Comparison of ENCODE assay signal across 20 cellular contexts in the genomic region with DNA sequence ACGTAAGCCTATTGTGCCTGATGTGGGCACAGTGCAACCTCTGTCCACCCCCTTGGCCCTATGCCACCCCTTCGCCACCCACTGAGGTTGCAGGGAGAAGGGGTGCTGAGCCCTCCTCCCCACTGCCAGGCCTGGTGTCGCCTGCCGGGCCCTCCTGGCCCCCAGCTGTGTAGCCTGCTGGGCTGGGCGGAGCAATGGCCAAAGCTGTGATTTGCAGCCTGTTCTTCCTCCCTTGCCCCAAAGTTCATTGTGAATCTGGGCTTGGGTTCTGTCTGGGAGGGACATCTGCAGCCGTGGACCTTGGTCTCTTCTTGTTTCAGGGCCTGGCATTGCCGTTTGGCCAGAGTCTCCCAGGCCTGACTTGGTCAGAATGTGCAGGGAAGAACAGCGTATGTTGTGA.
"Had no signal": no experiment of that assay in that cellular context is flagged by ENCODE, and none has a peak within 500 bp of the region (broad histone marks: within the 10 kb centered on the region; RNA-seq: fewer than 3 reads in every experiment).

No MANE protein-coding gene starts in this region.

- H3K9ac ChIP-seq: neural progenitor cell had no signal

- H3K79me2 ChIP-seq: hepatocyte had no signal

- H3K27me3 ChIP-seq: esophagus muscularis mucosa, hepatocyte, neural progenitor cell, upper lobe of right lung had no signal

- H3K27me3 Mint-ChIP-seq: progenitor cell of endocrine pancreas had no signal

- H3K9me3 Mint-ChIP-seq: activated CD4-positive, alpha-beta memory T cell treated with anti-CD3 and anti-CD28 coated beads, Interleukin-2, amount 10 ng/mL, durations not matched to agents 7 days and 5 days; activated naive CD4-positive, alpha-beta T cell treated with anti-CD3 and anti-CD28 coated beads, Interleukin-2, amount 10 ng/mL, durations not matched to agents 7 days and 5 days; activated T-cell treated with anti-CD3 and anti-CD28 coated beads, Interleukin-2, amount 50 U/mL, for 72 hours; neural progenitor cell had no signal

- H3K4me3 Mint-ChIP-seq: activated CD4-positive, alpha-beta memory T cell treated with anti-CD3 and anti-CD28 coated beads, Interleukin-2, amount 10 ng/mL, durations not matched to agents 7 days and 5 days; activated naive CD4-positive, alpha-beta T cell treated with anti-CD3 and anti-CD28 coated beads, Interleukin-2, amount 10 ng/mL, durations not matched to agents 7 days and 5 days; activated T-cell treated with anti-CD3 and anti-CD28 coated beads, Interleukin-2, amount 50 U/mL, for 72 hours; naive B cell; neural progenitor cell had no signal

- H3K4me3 ChIP-seq: coronary artery, esophagus muscularis mucosa, hepatocyte, neural progenitor cell, spleen, upper lobe of right lung had no signal

- H3K36me3 ChIP-seq: esophagus muscularis mucosa, neural progenitor cell, spleen, upper lobe of right lung had no signal

- H2AFZ ChIP-seq: hepatocyte, neural progenitor cell had no signal

- FAIRE-seq: frontal cortex had no signal

- DNase-seq: activated CD4-positive, alpha-beta memory T cell treated with anti-CD3 and anti-CD28 coated beads, Interleukin-2, amount 10 ng/mL, durations not matched to agents 7 days and 5 days; activated CD4-positive, alpha-beta T cell treated with anti-CD3 and anti-CD28 coated beads for 48 hours; activated effector memory CD4-positive, alpha-beta T cell treated with Interleukin-2 at 50 U/mL for 16 hours; activated naive CD4-positive, alpha-beta T cell treated with anti-CD3 and anti-CD28 coated beads, Interleukin-2, amount 10 ng/mL, durations not matched to agents 7 days and 5 days; activated T-cell treated with anti-CD3 and anti-CD28 coated beads, Interleukin-2, amount 50 U/mL, for 72 hours; cerebellar nuclear complex; glutamatergic neuron; naive B cell; retina; spleen; stimulated activated CD4-positive, alpha-beta T cell treated with anti-CD3 and anti-CD28 coated beads, Interleukin-4, amount 100 ng/mL, for 24 hours; stimulated activated naive CD4-positive, alpha-beta T cell treated with Interleukin-2 at 50 U/mL for 16 hours; T-helper 9 cell; upper lobe of right lung had no signal

- H3K4me1 ChIP-seq: upper lobe of right lung had no signal

- H3K4me1 Mint-ChIP-seq: activated CD4-positive, alpha-beta memory T cell treated with anti-CD3 and anti-CD28 coated beads, Interleukin-2, amount 10 ng/mL, durations not matched to agents 7 days and 5 days; activated naive CD4-positive, alpha-beta T cell treated with anti-CD3 and anti-CD28 coated beads, Interleukin-2, amount 10 ng/mL, durations not matched to agents 7 days and 5 days; naive B cell had no signal

- H3K27ac ChIP-seq: coronary artery, neural progenitor cell had no signal

- H3K4me2 ChIP-seq: hepatocyte, neural progenitor cell had no signal

- H3K27ac Mint-ChIP-seq: activated CD4-positive, alpha-beta memory T cell treated with anti-CD3 and anti-CD28 coated beads, Interleukin-2, amount 10 ng/mL, durations not matched to agents 7 days and 5 days; activated naive CD4-positive, alpha-beta T cell treated with anti-CD3 and anti-CD28 coated beads, Interleukin-2, amount 10 ng/mL, durations not matched to agents 7 days and 5 days; activated T-cell treated with anti-CD3 and anti-CD28 coated beads, Interleukin-2, amount 50 U/mL, for 72 hours; naive B cell; progenitor cell of endocrine pancreas had no signal

- H3K9me3 ChIP-seq: esophagus muscularis mucosa, spleen, upper lobe of right lung had no signal

- H3K36me3 Mint-ChIP-seq: activated naive CD4-positive, alpha-beta T cell treated with anti-CD3 and anti-CD28 coated beads, Interleukin-2, amount 10 ng/mL, durations not matched to agents 7 days and 5 days; naive B cell had no signal

- ATAC-seq: activated T-cell treated with anti-CD3 and anti-CD28 coated beads, Interleukin-2, amount 50 U/mL, for 72 hours had no signal
